In the genomic region with DNA sequence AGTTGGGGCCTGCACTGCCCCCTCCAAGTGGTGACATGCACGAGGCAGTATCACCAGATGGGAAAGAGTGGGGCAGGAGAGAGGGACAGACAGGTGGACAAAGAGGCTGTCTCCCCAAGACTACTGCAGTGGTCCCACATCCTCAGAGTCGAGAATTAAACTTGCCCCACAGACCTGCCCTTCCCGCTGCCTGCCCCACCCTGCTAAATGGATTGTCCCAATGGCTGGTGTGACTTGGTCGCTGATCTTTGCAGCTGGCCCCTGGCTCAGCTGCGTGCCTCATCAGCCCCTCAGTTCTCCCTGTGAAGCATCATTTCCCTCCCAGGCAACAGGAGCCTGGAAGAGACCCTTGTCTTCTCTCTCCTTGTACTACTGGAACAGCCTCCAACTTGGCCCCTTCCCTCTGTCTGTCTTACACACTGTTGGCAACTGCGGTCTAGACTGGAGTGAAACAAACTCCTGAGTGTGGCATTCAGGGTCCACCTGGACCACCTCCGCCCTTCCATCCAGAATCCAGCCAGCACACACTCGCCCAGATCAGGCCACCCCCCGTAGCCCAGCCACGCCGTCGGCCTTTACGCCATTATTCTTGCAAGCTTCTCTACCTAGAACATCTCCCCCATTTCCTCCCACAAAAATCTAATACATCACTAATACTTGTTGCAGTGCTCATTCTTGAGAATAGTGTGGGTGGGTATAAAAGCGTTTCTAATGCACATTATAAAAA, we compare ENCODE assay signal across 19 cellular contexts.
DNase-seq lines count a peak whose midpoint lies in the region; ATAC-seq, FAIRE-seq and TF ChIP-seq lines count a peak whose summit lies in the region.
"Had no signal": no experiment of that assay in that cellular context is flagged by ENCODE, and none has a peak within 500 bp of the region (broad histone marks: within the 10 kb centered on the region; RNA-seq: fewer than 3 reads in every experiment).

No MANE protein-coding gene starts in this region.

- POLR2A ChIA-PET in activated CD8-positive, alpha-beta T cell treated with anti-CD3 and anti-CD28 coated beads, Interleukin-2, amount 10 ng/mL, durations not matched to agents 7 days and 5 days (lab: Charles Lee), result no interaction called here
- POLR2A ChIA-PET in H1 (lab: Charles Lee; ENCODE audit: partially characterized antibody), result interaction anchor here (0.8 kb wide), 1 partner anchor 355 kb away, joined by 3 read pairs; no protein-coding TSS in a partner anchor

- H3K27ac Mint-ChIP-seq in activated T-cell treated with anti-CD3 and anti-CD28 coated beads, Interleukin-2, amount 50 U/mL, for 72 hours, result peak overlapping the region; percentile 93
- peak overlapping the region; percentile 30 for H3K27ac Mint-ChIP-seq in activated CD8-positive, alpha-beta T cell treated with anti-CD3 and anti-CD28 coated beads, Interleukin-2, amount 10 ng/mL, durations not matched to agents 7 days and 5 days
- H3K27ac Mint-ChIP-seq in stimulated activated naive CD8-positive, alpha-beta T cell treated with anti-CD3 and anti-CD28 coated beads, Interleukin-15, amount 100 ng/mL, for 72 hours, result peak overlapping the region; percentile 91 to 94

- no peaks in the 10 kb centered on the region for H3K9me3 Mint-ChIP-seq in activated T-cell treated with anti-CD3 and anti-CD28 coated beads, Interleukin-2, amount 50 U/mL, for 72 hours
- H3K9me3 Mint-ChIP-seq in activated CD8-positive, alpha-beta T cell treated with anti-CD3 and anti-CD28 coated beads, Interleukin-2, amount 10 ng/mL, durations not matched to agents 7 days and 5 days (ENCODE audit: insufficient read depth), result no peaks in the 10 kb centered on the region
- H3K9me3 Mint-ChIP-seq in stimulated activated naive CD8-positive, alpha-beta T cell treated with anti-CD3 and anti-CD28 coated beads, Interleukin-15, amount 100 ng/mL, for 72 hours, result no peaks in the 10 kb centered on the region

- H4K8ac ChIP-seq in H1 (ENCODE audit: extremely low read depth, insufficient read depth, low read length), result no peak overlapping the region

- H3K23ac ChIP-seq in H1 (ENCODE audit: insufficient read length), result no peak overlapping the region

- H3K36me3 ChIP-seq in H1 (ENCODE audit: control insufficient read depth in 2 of 4, insufficient read depth in 4 of 4, low read length in 3 of 4) (no peaks in the 10 kb centered on the region; a peak in 2 of 8 replicates), spleen (peaks cover 2 to 100% (median 76%) of the 10 kb centered on the region in 6 donors)
- H3K36me3 ChIP-seq: uterus had no signal

- peaks cover 37% of the 10 kb centered on the region for H3K4me1 Mint-ChIP-seq in activated T-cell treated with anti-CD3 and anti-CD28 coated beads, Interleukin-2, amount 50 U/mL, for 72 hours (ENCODE audit: low read depth)
- peaks cover 12% of the 10 kb centered on the region for H3K4me1 Mint-ChIP-seq in activated CD8-positive, alpha-beta T cell treated with anti-CD3 and anti-CD28 coated beads, Interleukin-2, amount 10 ng/mL, durations not matched to agents 7 days and 5 days (ENCODE audit: low read depth)
- H3K4me1 Mint-ChIP-seq in stimulated activated naive CD8-positive, alpha-beta T cell treated with anti-CD3 and anti-CD28 coated beads, Interleukin-15, amount 100 ng/mL, for 72 hours, result peaks cover 68% of the 10 kb centered on the region

- WGBS in H1 (ENCODE audit: extremely low coverage in 1 of 2, insufficient coverage in 1 of 2, insufficient read length in 1 of 2, insufficient replicate concordance in 2 of 2, low coverage in 1 of 2, low lambda C conversion rate in 2 of 2, missing lambda C conversion rate in 1 of 2), 2 experiments, result 86% methylated on average over 14 of the region's 14 CpGs; no CpG with 5 or more reads in 1 of the 2 experiments
- WGBS in spleen, 5 donors, result 91 to 95% (median 92%) methylated on average over 14 of the region's 14 CpGs

- intact Hi-C loops in spleen (cut with DNase I; ENCODE audit: low total_unique reads), result no loop called here

- H3K4ac ChIP-seq in H1 (replicated peaks; ENCODE audit: insufficient read length, low read depth, low read length), result no peak overlapping the region

- H3K9ac ChIP-seq in H1 (replicated peaks in 1 of 4; ENCODE audit: extremely low read depth in 1 of 4, low read depth in 3 of 4, low read length in 3 of 4), result no peak overlapping the region
- H3K9ac ChIP-seq: BLaER1 treated with 17β-estradiol and CSF1 and Interleukin-3, amounts not matched to agents 10 nM and 100 nM had no signal

- H3K18ac ChIP-seq in H1 (ENCODE audit: extremely low read depth, low read length), result no peak overlapping the region

- no peak for DNase-seq in activated T-cell treated with anti-CD3 and anti-CD28 coated beads, Interleukin-2, amount 50 U/mL, for 72 hours
- DNase-seq in activated T-cell treated with anti-CD3 and anti-CD28 coated beads for 4 hours (no peak), H1 (ENCODE audit: low read depth in 1 of 2, low spot score in 2 of 2) (no peak), spleen (no peak), DMS153 (lab: John Stamatoyannopoulos, UW) (no peak)
- DNase-seq in activated CD8-positive, alpha-beta T cell treated with anti-CD3 and anti-CD28 coated beads, Interleukin-2, amount 10 ng/mL, durations not matched to agents 7 days and 5 days, result no peak
- DNase-seq in stimulated activated naive CD8-positive, alpha-beta T cell treated with anti-CD3 and anti-CD28 coated beads, Interleukin-15, amount 100 ng/mL, for 72 hours, result no peak
- DNase-seq: dermis blood vessel endothelial cell; foreskin fibroblast; NCI-H510A; stimulated activated CD4-positive, alpha-beta T cell treated with anti-CD3 and anti-CD28 coated beads, Interleukin-4, amount 100 ng/mL, for 1 hour; uterus had no signal

- H3K27me3 ChIP-seq in H1 (replicated peaks in 1 of 4; ENCODE audit: control insufficient read depth in 3 of 4, extremely low read depth in 1 of 4, insufficient read depth in 3 of 4, low read length in 3 of 4) (no peaks in the 10 kb centered on the region), spleen (replicated peaks in 1 of 7) (no peaks in the 10 kb centered on the region)
- H3K27me3 ChIP-seq: BLaER1 treated with 17β-estradiol and CSF1 and Interleukin-3, amounts not matched to agents 10 nM and 100 nM; uterus had no signal

- H3K27me3 Mint-ChIP-seq in activated T-cell treated with anti-CD3 and anti-CD28 coated beads, Interleukin-2, amount 50 U/mL, for 72 hours (ENCODE audit: low read depth), result no peaks in the 10 kb centered on the region
- H3K27me3 Mint-ChIP-seq in activated CD8-positive, alpha-beta T cell treated with anti-CD3 and anti-CD28 coated beads, Interleukin-2, amount 10 ng/mL, durations not matched to agents 7 days and 5 days (ENCODE audit: low read depth), result no peaks in the 10 kb centered on the region
- H3K27me3 Mint-ChIP-seq in stimulated activated naive CD8-positive, alpha-beta T cell treated with anti-CD3 and anti-CD28 coated beads, Interleukin-15, amount 100 ng/mL, for 72 hours, result no peaks in the 10 kb centered on the region

- peaks cover 0 to 3% (median 1%) of the 10 kb centered on the region in 4 experiments; a peak in 2 of 7 replicates for H3K4me1 ChIP-seq in H1 (replicated peaks in 1 of 4; ENCODE audit: control insufficient read depth in 3 of 4, insufficient read depth in 4 of 4, low read length in 3 of 4)
- H3K4me1 ChIP-seq in spleen, result peaks cover 0 to 23% (median 0%) of the 10 kb centered on the region in 6 donors
- H3K4me1 ChIP-seq: uterus had no signal

- peak overlapping the region in 1 of 2 donors; percentile 29 for H3K4me3 Mint-ChIP-seq in activated T-cell treated with anti-CD3 and anti-CD28 coated beads, Interleukin-2, amount 50 U/mL, for 72 hours
- H3K4me3 Mint-ChIP-seq in activated CD8-positive, alpha-beta T cell treated with anti-CD3 and anti-CD28 coated beads, Interleukin-2, amount 10 ng/mL, durations not matched to agents 7 days and 5 days, result no peak overlapping the region
- no peak overlapping the region for H3K4me3 Mint-ChIP-seq in stimulated activated naive CD8-positive, alpha-beta T cell treated with anti-CD3 and anti-CD28 coated beads, Interleukin-15, amount 100 ng/mL, for 72 hours

- H2BK20ac ChIP-seq in H1 (ENCODE audit: low read length), result no peak overlapping the region

- H2BK12ac ChIP-seq in H1 (ENCODE audit: low read depth, low read length), result no peak overlapping the region

- TF ChIP-seq CTCF in H1 (IDR thresholded peaks at IDR 0.05; ENCODE audit: control extremely low read depth in 1 of 3, insufficient read depth in 1 of 3, low read depth in 1 of 3, low read length in 3 of 3), result no peak
- no peak for TF ChIP-seq CTCF in spleen (IDR thresholded peaks at IDR 0.05 in 8 of 11, conservative IDR thresholded peaks at IDR 0.05 in 3 of 11)

- H3K4me3 ChIP-seq in H1 (ENCODE audit: extremely low read depth in 1 of 4, insufficient read depth in 2 of 4, low read depth in 3 of 4, low read length in 4 of 4) (no peak overlapping the region), spleen (no peak overlapping the region)
- H3K4me3 ChIP-seq: BLaER1 treated with 17β-estradiol and CSF1 and Interleukin-3, amounts not matched to agents 10 nM and 100 nM; SK-N-MC; smooth muscle cell; uterus had no signal

- H2BK5ac ChIP-seq in H1 (ENCODE audit: low read depth, low read length), result 0 out of 2 replicates have a peak overlapping the region, but pooled peaks have one; percentile 29

- H3K79me2 ChIP-seq in H1 (ENCODE audit: control insufficient read depth in 1 of 2, insufficient read depth in 2 of 2, low read length in 2 of 2), result no peaks in the 10 kb centered on the region

- H2BK120ac ChIP-seq in H1 (replicated peaks; ENCODE audit: low read depth, low read length), result no peak overlapping the region

- no peak overlapping the region for H4K91ac ChIP-seq in H1 (replicated peaks; ENCODE audit: insufficient read length, low read length)

- peaks cover 25 to 53% of the 10 kb centered on the region in 2 donors for H3K36me3 Mint-ChIP-seq in activated T-cell treated with anti-CD3 and anti-CD28 coated beads, Interleukin-2, amount 50 U/mL, for 72 hours (ENCODE audit: insufficient read depth in 2 of 2)
- peaks cover 93% of the 10 kb centered on the region for H3K36me3 Mint-ChIP-seq in activated CD8-positive, alpha-beta T cell treated with anti-CD3 and anti-CD28 coated beads, Interleukin-2, amount 10 ng/mL, durations not matched to agents 7 days and 5 days (ENCODE audit: low read depth)

- H2AFZ ChIP-seq in H1 (ENCODE audit: low read length), result no peak overlapping the region

- H3K23me2 ChIP-seq in H1 (ENCODE audit: low read depth, low read length), result no peaks in the 10 kb centered on the region

- no peak overlapping the region for H2AK5ac ChIP-seq in H1 (ENCODE audit: low read depth, low read length)

- no peak overlapping the region for H4K5ac ChIP-seq in H1 (ENCODE audit: insufficient read length, low read depth, low read length)

- H3K27ac ChIP-seq in H1 (ENCODE audit: low read depth, low read length), result no peak overlapping the region
- H3K27ac ChIP-seq in spleen, result no peak overlapping the region
- H3K27ac ChIP-seq: BLaER1 treated with 17β-estradiol and CSF1 and Interleukin-3, amounts not matched to agents 10 nM and 100 nM; HL-60; SK-N-MC; uterus had no signal

- TF ChIP-seq RAD21 in H1 (IDR thresholded peaks at IDR 0.05 in 1 of 2, conservative IDR thresholded peaks at IDR 0.05 in 1 of 2; ENCODE audit: low read depth in 2 of 2, low read length in 2 of 2), result no peak

- no peak overlapping the region for H3K56ac ChIP-seq in H1 (replicated peaks; ENCODE audit: insufficient read length, low read depth, low read length)

- no peaks in the 10 kb centered on the region for H3K9me3 ChIP-seq in H1 (ENCODE audit: insufficient read depth in 2 of 2, low read depth in 1 of 2, low read length in 1 of 2)
- no peaks in the 10 kb centered on the region for H3K9me3 ChIP-seq in spleen
- H3K9me3 ChIP-seq: BLaER1 treated with 17β-estradiol and CSF1 and Interleukin-3, amounts not matched to agents 10 nM and 100 nM; uterus had no signal

- TF ChIP-seq POLR2A in H1 (IDR thresholded peaks at IDR 0.05; ENCODE audit: control extremely low read depth in 1 of 2, low read depth in 2 of 2, low read length in 2 of 2), result no peak
- no peak for TF ChIP-seq POLR2A in spleen (IDR thresholded peaks at IDR 0.05)

- no peak for FAIRE-seq in H1 (lab: Jason Lieb, UNC)
- FAIRE-seq: bronchial epithelial cell, G401.6 had no signal

- H3K79me1 ChIP-seq in H1 (ENCODE audit: low read depth, low read length), result no peaks in the 10 kb centered on the region

- no peak overlapping the region for H3K14ac ChIP-seq in H1 (ENCODE audit: insufficient read length)

- no peak for ATAC-seq in activated T-cell treated with anti-CD3 and anti-CD28 coated beads, Interleukin-2, amount 50 U/mL, for 72 hours (replicated peaks in 1 of 2)
- ATAC-seq in activated CD8-positive, alpha-beta T cell treated with anti-CD3 and anti-CD28 coated beads, Interleukin-2, amount 10 ng/mL, durations not matched to agents 7 days and 5 days, result no peak
- ATAC-seq in stimulated activated naive CD8-positive, alpha-beta T cell treated with anti-CD3 and anti-CD28 coated beads, Interleukin-15, amount 100 ng/mL, for 72 hours, result no peak
- ATAC-seq in GM19455 (IDR thresholded peaks at IDR 0.05; ENCODE audit: unreplicated experiment), result no peak

- no peaks in the 10 kb centered on the region for H4K20me1 ChIP-seq in H1 (replicated peaks in 1 of 2; ENCODE audit: control insufficient read depth in 1 of 2, insufficient read depth in 2 of 2, low read length in 2 of 2)

- no peak overlapping the region for H3K4me2 ChIP-seq in H1 (ENCODE audit: insufficient read depth in 1 of 2, low read depth in 2 of 2, low read length in 2 of 2)
- H3K4me2 ChIP-seq: BLaER1 treated with 17β-estradiol and CSF1 and Interleukin-3, amounts not matched to agents 10 nM and 100 nM; smooth muscle cell had no signal

- H2BK15ac ChIP-seq in H1 (ENCODE audit: low read length), result no peak overlapping the region

- TF ChIP-seq EP300 in H1 (IDR thresholded peaks at IDR 0.05; ENCODE audit: borderline replicate concordance in 1 of 2, low read depth in 2 of 2, low read length in 2 of 2), result no peak

- CTCF ChIA-PET in activated CD8-positive, alpha-beta T cell treated with anti-CD3 and anti-CD28 coated beads, Interleukin-2, amount 10 ng/mL, durations not matched to agents 7 days and 5 days (lab: Charles Lee), result no interaction called here
- CTCF ChIA-PET in H1 (lab: Charles Lee; ENCODE audit: partially characterized antibody), result no interaction called here

Comparison
In these comparisons a context has a peak if more than half of its experiments do, and no peak if none do; other contexts are left out.
1. H3K27ac Mint-ChIP-seq: peak in every context shown above with its lines; median percentile 93 in activated T-cell treated with anti-CD3 and anti-CD28 coated beads, Interleukin-2, amount 50 U/mL, for 72 hours; 92 in stimulated activated naive CD8-positive, alpha-beta T cell treated with anti-CD3 and anti-CD28 coated beads, Interleukin-15, amount 100 ng/mL, for 72 hours; 30 in activated CD8-positive, alpha-beta T cell treated with anti-CD3 and anti-CD28 coated beads, Interleukin-2, amount 10 ng/mL, durations not matched to agents 7 days and 5 days.